27 cellular contexts compared by ENCODE assay signal in genomic region chr13:26446751-26447150, GRCh38.
"Had no signal": no experiment of that assay in that cellular context is flagged by ENCODE, and none has a peak within 500 bp of the region (broad histone marks: within the 10 kb centered on the region; RNA-seq: fewer than 3 reads in every experiment).

No MANE protein-coding gene starts in this region.

- H3K4me1 ChIP-seq: lower lobe of right lung, neural progenitor cell, parathyroid adenoma, right lobe of liver, tibial nerve, upper lobe of left lung had no signal

- H3K79me2 ChIP-seq: parathyroid adenoma had no signal

- ATAC-seq: heart right ventricle; left ventricle myocardium superior; lower lobe of right lung; right lobe of liver; stimulated activated memory B cell treated with anti-CD40 and anti-IgM and Interleukin-4, amounts not matched to agents 10 μg/mL and 1 μg/mL and 100 μg/mL, for 72 hours; stimulated activated naive CD8-positive, alpha-beta T cell treated with anti-CD3 and anti-CD28 coated beads, Interleukin-15, Interleukin-2, amounts not matched to agents 100 U/mL and 50 U/mL, for 24 hours had no signal

- H3K4me3 ChIP-seq: coronary artery, esophagus squamous epithelium, heart right ventricle, lower lobe of right lung, neural progenitor cell, right lobe of liver, smooth muscle cell, thoracic aorta, tibial nerve, upper lobe of left lung had no signal

- H3K27ac ChIP-seq: coronary artery, esophagus squamous epithelium, heart right ventricle, lower lobe of right lung, neural progenitor cell, parathyroid adenoma, right lobe of liver, thoracic aorta, tibial nerve, upper lobe of left lung had no signal

- H3K27me3 ChIP-seq: esophagus squamous epithelium, neural progenitor cell, right lobe of liver, tibial nerve, upper lobe of left lung had no signal

- H3K4me2 ChIP-seq: neural progenitor cell, smooth muscle cell had no signal

- H3K36me3 ChIP-seq: esophagus squamous epithelium, heart right ventricle, lower lobe of right lung, neural progenitor cell, right lobe of liver, thoracic aorta, tibial nerve, upper lobe of left lung had no signal

- H3K9ac ChIP-seq: neural progenitor cell, parathyroid adenoma had no signal

- H2AFZ ChIP-seq: parathyroid adenoma had no signal

- DNase-seq: dermis blood vessel endothelial cell; effector memory CD4-positive, alpha-beta T cell; erythroblast; esophagus squamous epithelium; foreskin melanocyte; glutamatergic neuron; heart right ventricle; hypothalamus; immature natural killer cell; islet precursor cell; left ventricle myocardium superior; lower lobe of right lung; naive B cell; right lobe of liver; stimulated activated CD4-positive, alpha-beta T cell treated with anti-CD3 and anti-CD28 coated beads, Interleukin-12 subunit alpha, Interleukin-12 subunit beta, amount 100 ng/mL, for 4 hours; stimulated activated CD4-positive, alpha-beta T cell treated with anti-CD3 and anti-CD28 coated beads, Interleukin-2, amount 100 ng/mL, for 24 hours; stimulated activated CD4-positive, alpha-beta T cell treated with anti-CD3 and anti-CD28 coated beads, Interleukin-4, amount 100 ng/mL, for 4 hours; stimulated activated naive CD8-positive, alpha-beta T cell treated with anti-CD3 and anti-CD28 coated beads, Interleukin-15, Interleukin-2, amounts not matched to agents 100 U/mL and 50 U/mL, for 24 hours; substantia nigra; upper lobe of left lung had no signal

- H3K9me3 ChIP-seq: esophagus squamous epithelium, lower lobe of right lung, right lobe of liver, thoracic aorta, tibial nerve, upper lobe of left lung had no signal
